ENCODE assay signal across 7 cellular contexts in the genomic region with DNA sequence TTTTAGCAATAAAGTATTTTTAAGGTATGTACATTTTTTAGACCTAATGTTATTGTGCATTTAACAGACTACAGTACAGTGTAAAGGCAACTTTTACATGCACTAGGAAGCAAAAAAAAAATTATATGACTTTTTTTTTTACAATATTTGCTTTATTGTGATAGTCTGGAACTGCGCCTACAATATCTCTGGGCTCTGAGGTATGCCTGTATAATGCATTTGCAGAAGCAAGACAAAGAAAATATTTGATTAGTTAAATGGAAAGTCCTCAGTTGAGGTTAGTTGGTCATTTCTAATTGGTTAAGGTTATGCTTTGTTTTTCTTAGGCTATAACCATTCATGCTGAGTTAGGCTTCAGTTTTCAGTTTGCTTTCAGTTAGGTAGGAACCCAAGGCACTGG.
"Had no signal": no experiment of that assay in that cellular context is flagged by ENCODE, and none has a peak within 500 bp of the region (broad histone marks: within the 10 kb centered on the region; RNA-seq: fewer than 3 reads in every experiment).

No MANE protein-coding gene starts in this region.

- ATAC-seq: HCT116, HepG2 had no signal

- DNase-seq: GM23248, GOT3, H7, HFFc6, KBM-7 had no signal
